Comparison of ENCODE assay signal across 13 cellular contexts in genomic region chr12:8047842-8048241, GRCh38. TPM values are rescaled to one million over a fixed set of nuclear protein-coding genes. Genes with fewer than 3 reads are reported as not detected.
DNase-seq lines count a peak whose midpoint lies in the region; ATAC-seq and TF ChIP-seq lines count a peak whose summit lies in the region.
"Had no signal": no experiment of that assay in that cellular context is flagged by ENCODE, and none has a peak within 500 bp of the region (broad histone marks: within the 10 kb centered on the region; RNA-seq: fewer than 3 reads in every experiment).

No MANE protein-coding gene starts in this region.

- peaks cover 23% of the 10 kb centered on the region for H3K4me1 Mint-ChIP-seq in activated T-cell treated with anti-CD3 and anti-CD28 coated beads, Interleukin-2, amount 50 U/mL, for 24 hours (ENCODE audit: low read depth)
- H3K4me1 Mint-ChIP-seq in activated T-cell treated with anti-CD3 and anti-CD28 coated beads, Interleukin-2, amount 50 U/mL, for 4 hours (ENCODE audit: low read depth) = peaks cover 9% of the 10 kb centered on the region
- H3K4me1 Mint-ChIP-seq in endothelial cell (ENCODE audit: unreplicated experiment) = peaks cover 21% of the 10 kb centered on the region

- H3K9me3 Mint-ChIP-seq in activated T-cell treated with anti-CD3 and anti-CD28 coated beads, Interleukin-2, amount 50 U/mL, for 24 hours = no peaks in the 10 kb centered on the region
- no peaks in the 10 kb centered on the region for H3K9me3 Mint-ChIP-seq in activated T-cell treated with anti-CD3 and anti-CD28 coated beads, Interleukin-2, amount 50 U/mL, for 4 hours
- no peaks in the 10 kb centered on the region for H3K9me3 Mint-ChIP-seq in endothelial cell (ENCODE audit: unreplicated experiment)
- H3K9me3 Mint-ChIP-seq: CD4-positive, CD25-positive, alpha-beta regulatory T cell had no signal

- POLR2A ChIA-PET in HEK293 (lab: Yijun Ruan, JAX) = no interaction called here

- H3K36me3 ChIP-seq in HEK293 (ENCODE audit: control insufficient read depth in 2 of 2, insufficient read depth in 1 of 2, low read length in 2 of 2) = peaks cover 36 to 62% of the 10 kb centered on the region in 2 experiments
- peaks cover 61% of the 10 kb centered on the region for H3K36me3 ChIP-seq in neutrophil
- peaks cover 26% of the 10 kb centered on the region for H3K36me3 ChIP-seq in smooth muscle cell (ENCODE audit: low read depth)

- H3K9ac ChIP-seq in smooth muscle cell (ENCODE audit: low read depth) = no peak overlapping the region

- no peak for ATAC-seq in activated T-cell treated with anti-CD3 and anti-CD28 coated beads, Interleukin-2, amount 50 U/mL, for 4 hours
- ATAC-seq: HCT116 had no signal

- WGBS in smooth muscle cell (ENCODE audit: low lambda C conversion rate) = 92% methylated on average over 5 of the region's 5 CpGs

- no peaks in the 10 kb centered on the region for H3K27me3 Mint-ChIP-seq in activated T-cell treated with anti-CD3 and anti-CD28 coated beads, Interleukin-2, amount 50 U/mL, for 24 hours
- no peaks in the 10 kb centered on the region for H3K27me3 Mint-ChIP-seq in activated T-cell treated with anti-CD3 and anti-CD28 coated beads, Interleukin-2, amount 50 U/mL, for 4 hours (ENCODE audit: low read depth)
- peaks cover 5% of the 10 kb centered on the region for H3K27me3 Mint-ChIP-seq in endothelial cell (ENCODE audit: unreplicated experiment)
- H3K27me3 Mint-ChIP-seq: CD4-positive, CD25-positive, alpha-beta regulatory T cell had no signal

- H3K4me3 ChIP-seq in HEK293 (ENCODE audit: low read depth, low read length) (no peak overlapping the region), neutrophil (ENCODE audit: low read depth in 1 of 2, low read length in 1 of 2) (no peak overlapping the region), smooth muscle cell (no peak overlapping the region)
- H3K4me3 ChIP-seq: BLaER1 treated with 17β-estradiol and CSF1 and Interleukin-3, amounts not matched to agents 10 nM and 100 nM had no signal

- DNase-seq in activated T-cell treated with anti-CD3 and anti-CD28 coated beads, Interleukin-2, amount 50 U/mL, for 24 hours = no peak
- DNase-seq in activated T-cell treated with anti-CD3 and anti-CD28 coated beads, Interleukin-2, amount 50 U/mL, for 4 hours = no peak
- DNase-seq in endothelial cell (ENCODE audit: low spot score) = no peak
- DNase-seq in smooth muscle cell (lab: John Stamatoyannopoulos, UW; ENCODE audit: unreplicated experiment) = no peak
- DNase-seq in midbrain (lab: John Stamatoyannopoulos, UW) = no peak
- DNase-seq: ACHN; CD4-positive, CD25-positive, alpha-beta regulatory T cell; DMS53; GF-D8 had no signal

- no peak for TF ChIP-seq CTCF in HEK293 (tag by site-specific recombination; IDR thresholded peaks at IDR 0.05)
- no peak for TF ChIP-seq CTCF in endothelial cell (IDR thresholded peaks at IDR 0.05; ENCODE audit: unreplicated experiment)
- no peak for TF ChIP-seq CTCF in neutrophil (IDR thresholded peaks at IDR 0.05)
- TF ChIP-seq CTCF in smooth muscle cell (IDR thresholded peaks at IDR 0.05; ENCODE audit: borderline replicate concordance, insufficient read depth, poor library complexity, severe bottlenecking) = no peak

- no peaks in the 10 kb centered on the region for H3K27me3 ChIP-seq in neutrophil
- H3K27me3 ChIP-seq in smooth muscle cell (ENCODE audit: low read depth) = no peaks in the 10 kb centered on the region
- H3K27me3 ChIP-seq: BLaER1 treated with 17β-estradiol and CSF1 and Interleukin-3, amounts not matched to agents 10 nM and 100 nM had no signal

- H3K4me2 ChIP-seq in smooth muscle cell = no peak overlapping the region

- no peaks in the 10 kb centered on the region for H3F3A ChIP-seq in smooth muscle cell (ENCODE audit: low read depth)

- H3K4me1 ChIP-seq in HEK293 (ENCODE audit: control insufficient read depth, insufficient read depth, low read length) (no peaks in the 10 kb centered on the region), neutrophil (ENCODE audit: control insufficient read depth in 1 of 2, insufficient read depth in 1 of 2, low read depth in 1 of 2, low read length in 1 of 2) (peaks cover 61 to 62% of the 10 kb centered on the region in 2 experiments), smooth muscle cell (ENCODE audit: low read depth) (no peaks in the 10 kb centered on the region)

- H3K4me3 Mint-ChIP-seq in activated T-cell treated with anti-CD3 and anti-CD28 coated beads, Interleukin-2, amount 50 U/mL, for 24 hours = no peak overlapping the region
- H3K4me3 Mint-ChIP-seq in activated T-cell treated with anti-CD3 and anti-CD28 coated beads, Interleukin-2, amount 50 U/mL, for 4 hours = no peak overlapping the region
- H3K4me3 Mint-ChIP-seq in endothelial cell (ENCODE audit: unreplicated experiment) = no peak overlapping the region
- H3K4me3 Mint-ChIP-seq: CD4-positive, CD25-positive, alpha-beta regulatory T cell had no signal

- H4K20me1 ChIP-seq in smooth muscle cell (ENCODE audit: low read depth) = peaks cover 4% of the 10 kb centered on the region
- H4K20me1 ChIP-seq: BLaER1 treated with 17β-estradiol and CSF1 and Interleukin-3, amounts not matched to agents 10 nM and 100 nM had no signal

- CTCF ChIA-PET in HEK293 (lab: Yijun Ruan, JAX) = interaction anchor here (0.6 to 0.7 kb wide), 2 partner anchors 23 to 30 kb away, joined by 3 to 6 read pairs; no protein-coding TSS in a partner anchor

- no peak overlapping the region for H2AFZ ChIP-seq in smooth muscle cell (ENCODE audit: low read depth)

- H3K27ac ChIP-seq in HEK293 (ENCODE audit: extremely low read depth, low read depth, low read length) (no peak overlapping the region), neutrophil (peak overlapping the region; percentile 91), smooth muscle cell (ENCODE audit: low read depth) (no peak overlapping the region)

- H3K36me3 Mint-ChIP-seq in activated T-cell treated with anti-CD3 and anti-CD28 coated beads, Interleukin-2, amount 50 U/mL, for 24 hours (ENCODE audit: low read depth) = peaks cover 91% of the 10 kb centered on the region
- peaks cover 59% of the 10 kb centered on the region for H3K36me3 Mint-ChIP-seq in activated T-cell treated with anti-CD3 and anti-CD28 coated beads, Interleukin-2, amount 50 U/mL, for 4 hours (ENCODE audit: insufficient read depth)
- H3K36me3 Mint-ChIP-seq in endothelial cell (ENCODE audit: low read depth, unreplicated experiment) = peaks cover 68% of the 10 kb centered on the region

- H3K27ac Mint-ChIP-seq in activated T-cell treated with anti-CD3 and anti-CD28 coated beads, Interleukin-2, amount 50 U/mL, for 24 hours = peak overlapping the region; percentile 71
- peak overlapping the region; percentile 24 for H3K27ac Mint-ChIP-seq in endothelial cell (ENCODE audit: unreplicated experiment)

- no peaks in the 10 kb centered on the region for H3K79me2 ChIP-seq in smooth muscle cell (ENCODE audit: low read depth)

- H3K9me3 ChIP-seq in HEK293 (ENCODE audit: control insufficient read depth, insufficient read depth, low read depth, low read length) (no peaks in the 10 kb centered on the region), neutrophil (no peaks in the 10 kb centered on the region), smooth muscle cell (replicated peaks; ENCODE audit: low read depth) (no peaks in the 10 kb centered on the region)
- H3K9me3 ChIP-seq: BLaER1 treated with 17β-estradiol and CSF1 and Interleukin-3, amounts not matched to agents 10 nM and 100 nM had no signal

TF ChIP-seq in HEK293, 187 proteins besides CTCF, POLR2A, EP300 and RAD21:
- 0 out of 2 replicates have a peak, but pooled peaks have one; percentile 8 for TF ChIP-seq GLIS1 (tag by site-specific recombination; IDR thresholded peaks at IDR 0.05)
- TF ChIP-seq TSHZ1 (tag by site-specific recombination; IDR thresholded peaks at IDR 0.05; ENCODE audit: borderline replicate concordance) = no peak
- TF ChIP-seq ZNF175 (tag by site-specific recombination; IDR thresholded peaks at IDR 0.05) = no peak

RNA-seq across cellular contexts. Expression of gene FOXJ2, which starts 15.3 kb away (rescaled TPM):
- total RNA-seq in activated T-cell treated with anti-CD3 and anti-CD28 coated beads, Interleukin-2, amount 50 U/mL, for 4 hours = 10 to 100 TPM; 17.7 to 20.7 (median 19.0) TPM
- total RNA-seq in endothelial cell (ENCODE audit: unreplicated experiment) = 42.7 TPM
- total RNA-seq in smooth muscle cell = 13.2 and 19.0 TPM in 2 replicates
- polyA plus RNA-seq in smooth muscle cell = 16.3 and 21.5 TPM in 2 replicates

RNA-seq across cellular contexts. Expression of gene C3AR1, which starts 18.3 kb away (rescaled TPM):
- 1 to 10 TPM in 1 of 3 donors, under 1 TPM in 2; 0.49 to 1.5 (median 0.63) TPM for total RNA-seq in activated T-cell treated with anti-CD3 and anti-CD28 coated beads, Interleukin-2, amount 50 U/mL, for 4 hours
- 0.49 TPM for total RNA-seq in endothelial cell (ENCODE audit: unreplicated experiment)
- 2.1 and 3.0 TPM in 2 replicates for total RNA-seq in smooth muscle cell
- polyA plus RNA-seq in smooth muscle cell = 2.6 and 3.2 TPM in 2 replicates

RNA-seq across cellular contexts. Expression of gene NECAP1, which starts 34.2 kb away (rescaled TPM):
- 10 to 100 TPM; 41.6 to 49.5 (median 42.0) TPM for total RNA-seq in activated T-cell treated with anti-CD3 and anti-CD28 coated beads, Interleukin-2, amount 50 U/mL, for 4 hours
- 21.7 TPM for total RNA-seq in endothelial cell (ENCODE audit: unreplicated experiment)
- 49.3 and 54.9 TPM in 2 replicates for total RNA-seq in smooth muscle cell
- 31.7 and 31.9 TPM in 2 replicates for polyA plus RNA-seq in smooth muscle cell
